Comparison of ENCODE assay signal across 1 cellular context in genomic region chr6:150221152-150221551, GRCh38.
TF ChIP-seq lines count a peak whose summit lies in the region.

No MANE protein-coding gene starts in this region.

TF ChIP-seq in K562, 482 proteins besides CTCF, POLR2A, EP300 and RAD21 (continued from another document):
- no peak for TF ChIP-seq ZNF740 (CRISPR knock-in tag; IDR thresholded peaks at IDR 0.05)
- TF ChIP-seq ZNF740 (tag; IDR thresholded peaks at IDR 0.05) = no peak
TF ChIP-seq in K562: peak in this region for 4.
